25 cellular contexts compared by ENCODE assay signal in genomic region chr10:35614312-35614711, GRCh38. TPM values are rescaled to one million over a fixed set of nuclear protein-coding genes. Genes with fewer than 3 reads are reported as not detected.
"Had no signal": no experiment of that assay in that cellular context is flagged by ENCODE, and none has a peak within 500 bp of the region (broad histone marks: within the 10 kb centered on the region; RNA-seq: fewer than 3 reads in every experiment).

No MANE protein-coding gene starts in this region.

- H3K36me3 ChIP-seq: left ventricle myocardium inferior, pancreas, prostate gland, stomach, suprapubic skin, thoracic aorta, tibial artery, uterus had no signal

- H3K4me3 ChIP-seq: left ventricle myocardium inferior, lung, mucosa of descending colon, pancreas, prostate gland, skin epidermis, stomach, suprapubic skin, thoracic aorta, tibial artery, uterus had no signal

- H3K36me3 Mint-ChIP-seq: natural killer cell treated with Interleukin-12 subunit alpha and Interleukin-12 subunit beta and Interleukin-15 and Interleukin-18, amount 100 ng/mL, for 72 hours had no signal

- H3K4me1 Mint-ChIP-seq: naive thymus-derived CD4-positive, alpha-beta T cell; stimulated activated naive B cell treated with anti-CD40 and anti-IgM and Interleukin-4, amounts not matched to agents 10 μg/mL and 1 μg/mL and 100 μg/mL, for 72 hours had no signal

- H3K27ac Mint-ChIP-seq: naive thymus-derived CD4-positive, alpha-beta T cell; natural killer cell treated with Interleukin-12 subunit alpha and Interleukin-12 subunit beta and Interleukin-15 and Interleukin-18, amount 100 ng/mL, for 72 hours; stimulated activated naive B cell treated with anti-CD40 and anti-IgM and Interleukin-4, amounts not matched to agents 10 μg/mL and 1 μg/mL and 100 μg/mL, for 72 hours had no signal

- H3K4me1 ChIP-seq: left ventricle myocardium inferior, pancreas, prostate gland, stomach, suprapubic skin, tibial artery, uterus had no signal

- ATAC-seq: mucosa of descending colon; naive thymus-derived CD4-positive, alpha-beta T cell; natural killer cell treated with Interleukin-12 subunit alpha and Interleukin-12 subunit beta and Interleukin-15 and Interleukin-18, amount 100 ng/mL, for 72 hours; pancreas; stimulated activated naive B cell treated with anti-CD40 and anti-IgM and Interleukin-4, amounts not matched to agents 10 μg/mL and 1 μg/mL and 100 μg/mL, for 72 hours; stimulated activated naive CD8-positive, alpha-beta T cell treated with anti-CD3 and anti-CD28 coated beads, Interleukin-15, Interleukin-2, amounts not matched to agents 100 U/mL and 50 U/mL, for 24 hours had no signal

- DNase-seq: islet precursor cell; left ventricle myocardium inferior; midbrain; mucosa of descending colon; naive thymus-derived CD4-positive, alpha-beta T cell; pancreas; posterior cingulate gyrus; retina; right cardiac atrium; stimulated activated CD4-positive, alpha-beta T cell treated with anti-CD3 and anti-CD28 coated beads, Interleukin-12 subunit alpha, Interleukin-12 subunit beta, amount 100 ng/mL, for 4 hours; stimulated activated CD4-positive, alpha-beta T cell treated with anti-CD3 and anti-CD28 coated beads, Interleukin-15, amount 100 ng/mL, for 24 hours; stimulated activated CD4-positive, alpha-beta T cell treated with anti-CD3 and anti-CD28 coated beads, Interleukin-2, amount 100 ng/mL, for 24 hours; stimulated activated CD4-positive, alpha-beta T cell treated with anti-CD3 and anti-CD28 coated beads, Interleukin-4, amount 100 ng/mL, for 1 hour; stimulated activated naive B cell treated with anti-CD40 and anti-IgM and Interleukin-4, amounts not matched to agents 10 μg/mL and 1 μg/mL and 100 μg/mL, for 72 hours; stimulated activated naive CD8-positive, alpha-beta T cell treated with anti-CD3 and anti-CD28 coated beads, Interleukin-15, Interleukin-2, amounts not matched to agents 100 U/mL and 50 U/mL, for 24 hours; stomach; tibial artery; uterus had no signal

- H3K27me3 ChIP-seq: pancreas, uterus had no signal

- H3K4me3 Mint-ChIP-seq: naive thymus-derived CD4-positive, alpha-beta T cell; natural killer cell treated with Interleukin-12 subunit alpha and Interleukin-12 subunit beta and Interleukin-15 and Interleukin-18, amount 100 ng/mL, for 72 hours; stimulated activated naive B cell treated with anti-CD40 and anti-IgM and Interleukin-4, amounts not matched to agents 10 μg/mL and 1 μg/mL and 100 μg/mL, for 72 hours had no signal

- H3K9me3 ChIP-seq: left ventricle myocardium inferior, mucosa of descending colon, pancreas, prostate gland, suprapubic skin, thoracic aorta, tibial artery, uterus had no signal

- H3K27ac ChIP-seq: left ventricle myocardium inferior, pancreas, prostate gland, skin epidermis, stomach, suprapubic skin, thoracic aorta, tibial artery, uterus had no signal

- H3K9me3 Mint-ChIP-seq: natural killer cell treated with Interleukin-12 subunit alpha and Interleukin-12 subunit beta and Interleukin-15 and Interleukin-18, amount 100 ng/mL, for 72 hours had no signal

RNA-seq across cellular contexts. Expression of gene GJD4, which starts 9.2 kb away (rescaled TPM):
- polyA plus RNA-seq: naive thymus-derived CD4-positive, alpha-beta T cell; neural cell; right cardiac atrium; stomach had no signal

RNA-seq across cellular contexts. Expression of gene FZD8, which starts 27.8 kb away (rescaled TPM):
- polyA plus RNA-seq: naive thymus-derived CD4-positive, alpha-beta T cell had no signal
